ENCODE assay signal across 8 cellular contexts in the genomic region with DNA sequence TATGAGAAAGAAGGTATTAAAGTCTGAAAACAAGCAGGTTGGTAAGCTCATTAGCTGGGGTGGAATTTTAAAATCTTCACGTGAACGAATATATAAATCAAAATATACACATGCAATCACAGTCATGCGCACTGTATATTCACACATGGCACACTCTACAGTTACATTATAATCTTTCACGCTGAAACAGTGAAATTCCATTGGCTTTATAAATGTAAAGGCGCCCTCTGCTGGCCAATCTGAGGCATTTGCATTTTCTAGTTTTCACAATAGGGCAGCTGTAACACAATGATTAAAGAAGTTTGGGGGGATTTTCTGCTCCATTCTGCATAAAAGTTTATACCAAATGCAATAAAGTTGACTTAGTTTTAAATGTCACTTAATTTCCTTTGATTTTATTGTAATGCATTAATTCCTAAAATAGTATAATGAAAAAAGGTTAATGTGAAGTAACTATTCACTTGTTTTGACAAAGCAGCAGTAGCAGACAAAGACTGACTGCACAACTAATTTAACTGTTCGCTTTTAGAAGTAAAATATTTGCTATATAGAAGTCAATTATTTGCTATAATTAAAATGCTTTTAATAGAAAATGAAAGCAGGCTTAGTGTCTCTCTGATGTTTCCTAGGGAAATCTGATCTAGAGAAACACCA. TPM values are rescaled to one million over a fixed set of nuclear protein-coding genes. Genes with fewer than 3 reads are reported as not detected.
A peak's percentile ranks its signal among the peaks of the same experiment; 100 is the strongest.
DNase-seq lines count a peak whose midpoint lies in the region; ATAC-seq and FAIRE-seq lines count a peak whose summit lies in the region.

No MANE protein-coding gene starts in this region.

- H3K9me3 Mint-ChIP-seq in activated naive CD8-positive, alpha-beta T cell treated with anti-CD3 and anti-CD28 coated beads, Interleukin-2, amount 50 U/mL, for 24 hours, result no peaks in the 10 kb centered on the region

- H3K4me3 ChIP-seq in GM23248 (peak overlapping the region; percentile 22; the same call in 1 of the 2 replicates), small intestine (ENCODE audit: low read depth in 1 of 2, low read length in 2 of 2) (no peak overlapping the region)

- H3K9me2 ChIP-seq in GM23248 (ENCODE audit: insufficient read depth), result no peaks in the 10 kb centered on the region

- H3K36me3 ChIP-seq in GM23248 (ENCODE audit: low read depth) (no peaks in the 10 kb centered on the region), small intestine (ENCODE audit: control insufficient read depth in 2 of 2, insufficient read depth in 2 of 2, low read length in 2 of 2) (peaks cover 3% of the 10 kb centered on the region in 2 donors)

- no peak overlapping the region for H3K4me2 ChIP-seq in GM23248 (ENCODE audit: unreplicated experiment)

- H3K9ac ChIP-seq in GM23248, result no peak overlapping the region

- H3K4me1 ChIP-seq in GM23248 (ENCODE audit: insufficient read depth) (peaks cover 18% of the 10 kb centered on the region), small intestine (ENCODE audit: control insufficient read depth in 2 of 2, insufficient read depth in 1 of 2, low read depth in 1 of 2, low read length in 1 of 2) (no peaks in the 10 kb centered on the region)

- in situ Hi-C loops in GM23248 (cut with MboI), result loop anchor here (25.0 kb wide), 1 partner anchor 714 kb away; no protein-coding TSS in a partner anchor

- H3K4me1 Mint-ChIP-seq in activated naive CD8-positive, alpha-beta T cell treated with anti-CD3 and anti-CD28 coated beads, Interleukin-2, amount 50 U/mL, for 24 hours, result no peaks in the 10 kb centered on the region

- no peaks in the 10 kb centered on the region for H3K27me3 Mint-ChIP-seq in activated naive CD8-positive, alpha-beta T cell treated with anti-CD3 and anti-CD28 coated beads, Interleukin-2, amount 50 U/mL, for 24 hours

- peaks cover 3% of the 10 kb centered on the region for H3K36me3 Mint-ChIP-seq in activated naive CD8-positive, alpha-beta T cell treated with anti-CD3 and anti-CD28 coated beads, Interleukin-2, amount 50 U/mL, for 24 hours (ENCODE audit: low read depth)

- no peak for ATAC-seq in activated naive CD8-positive, alpha-beta T cell treated with anti-CD3 and anti-CD28 coated beads, Interleukin-2, amount 50 U/mL, for 24 hours
- peak; percentile 48 for ATAC-seq in left ventricle myocardium superior

- H3K27ac ChIP-seq in GM23248 (no peak overlapping the region), small intestine (ENCODE audit: low read depth in 1 of 2, low read length in 1 of 2) (no peak overlapping the region)

- H3K27ac Mint-ChIP-seq in activated naive CD8-positive, alpha-beta T cell treated with anti-CD3 and anti-CD28 coated beads, Interleukin-2, amount 50 U/mL, for 24 hours, result no peak overlapping the region

- H3K4me3 Mint-ChIP-seq in activated naive CD8-positive, alpha-beta T cell treated with anti-CD3 and anti-CD28 coated beads, Interleukin-2, amount 50 U/mL, for 24 hours, result no peak overlapping the region

- H3K27me3 ChIP-seq in GM23248 (replicated peaks; ENCODE audit: insufficient read depth), result no peaks in the 10 kb centered on the region
- H3K27me3 ChIP-seq in small intestine (ENCODE audit: control insufficient read depth in 2 of 2, insufficient read depth in 2 of 2, low read length in 2 of 2), result no peaks in the 10 kb centered on the region

- peak; percentile 82 for DNase-seq in ELR (ENCODE audit: low read depth)
- DNase-seq in GM23248, result peak; percentile 81
- peak; percentile 50 for DNase-seq in M059J (ENCODE audit: low read depth)
- peak; percentile 57 for DNase-seq in SK-N-DZ (ENCODE audit: low spot score)
- peak; percentile 56 for DNase-seq in activated naive CD8-positive, alpha-beta T cell treated with anti-CD3 and anti-CD28 coated beads, Interleukin-2, amount 50 U/mL, for 24 hours
- no peak for DNase-seq in left ventricle myocardium superior
- peak; percentile 58 for DNase-seq in small intestine
- DNase-seq in foreskin melanocyte, result no peak

- H3K9me3 ChIP-seq in GM23248 (ENCODE audit: low read depth), result no peaks in the 10 kb centered on the region
- H3K9me3 ChIP-seq in small intestine (ENCODE audit: control insufficient read depth, low read depth), result no peaks in the 10 kb centered on the region

- H4K20me1 ChIP-seq in GM23248 (ENCODE audit: insufficient read depth), result no peaks in the 10 kb centered on the region

- peak overlapping the region; percentile 8; the same call in 1 of the 2 replicates for H2AFZ ChIP-seq in GM23248

- H3F3A ChIP-seq in GM23248 (ENCODE audit: insufficient read depth), result peaks cover 8% of the 10 kb centered on the region; the same call in 1 of the 2 replicates

- FAIRE-seq in small intestine (lab: Jason Lieb, UNC), result peak; percentile 57

- H3K79me2 ChIP-seq in GM23248 (ENCODE audit: insufficient read depth), result no peaks in the 10 kb centered on the region

- WGBS in GM23248 (ENCODE audit: low coverage in 1 of 2, low lambda C conversion rate in 2 of 2, missing lambda C conversion rate in 2 of 2), 2 experiments, result 14 to 20% methylated on average over 6 of the region's 6 CpGs
- WGBS in small intestine, 3 donors, result 5 to 16% (median 12%) methylated on average over 6 of the region's 6 CpGs

- intact Hi-C loops in left ventricle myocardium superior (cut with micrococcal nuclease), result no loop called here

RNA-seq across cellular contexts. Expression of a gene that starts 17.2 kb away (rescaled TPM):
- total RNA-seq in GM23248 (2014; rRNA removed; shearing (Covaris generic)), result 1.6 and 2.0 TPM in 2 replicates
- polyA plus RNA-seq in GM23248 (2016; fragmentation: Nextera tagmentation; extraction: Ambion mirVana) (0.66 and 1.3 TPM in 2 replicates), small intestine (10 to 100 TPM; 11.9 to 20.8 (median 19.2) TPM)
- 70.9 and 90.2 TPM in 2 replicates for total RNA-seq in M059J (2014; rRNA removed; shearing (Covaris generic))
- polyA plus RNA-seq in SK-N-DZ (2014; cell fraction: cytosol; rRNA removed), result 1.0 TPM in 1 of 2 replicates, not detected in the other
- polyA plus RNA-seq in SK-N-DZ (2014; cell fraction: nucleus; rRNA removed), result not detected in 2 replicates
- 5.9 TPM for total RNA-seq in left ventricle myocardium superior

RNA-seq across cellular contexts. Expression of a gene that starts 42.7 kb away (rescaled TPM):
- 1.6 and 3.0 TPM in 2 replicates for total RNA-seq in GM23248 (2014; rRNA removed; shearing (Covaris generic))
- polyA plus RNA-seq in GM23248 (2016; fragmentation: Nextera tagmentation; extraction: Ambion mirVana), result 1.6 TPM in 2 replicates
- 31.4 and 51.7 TPM in 2 replicates for total RNA-seq in M059J (2014; rRNA removed; shearing (Covaris generic))
- polyA plus RNA-seq in SK-N-DZ (2014; cell fraction: cytosol; rRNA removed), result 34.8 and 46.4 TPM in 2 replicates
- 39.6 and 62.8 TPM in 2 replicates for polyA plus RNA-seq in SK-N-DZ (2014; cell fraction: nucleus; rRNA removed)
- total RNA-seq in left ventricle myocardium superior, result 9.5 TPM
- polyA plus RNA-seq in small intestine, result 10 to 100 TPM; 16.1 to 24.3 (median 23.9) TPM

RNA-seq across cellular contexts. Expression of a gene that starts 58.0 kb away (rescaled TPM):
- total RNA-seq in GM23248 (2014; rRNA removed; shearing (Covaris generic)), result 243 and 269 TPM in 2 replicates
- polyA plus RNA-seq in GM23248 (2016; fragmentation: Nextera tagmentation; extraction: Ambion mirVana) (198 and 200 TPM in 2 replicates), small intestine (under 1 TPM in 1 of 3 donors, not detected in 2; 0.78 TPM)
- 22.8 and 31.9 TPM in 2 replicates for total RNA-seq in M059J (2014; rRNA removed; shearing (Covaris generic))
- polyA plus RNA-seq in SK-N-DZ (2014; cell fraction: cytosol; rRNA removed), result not detected in 2 replicates
- not detected in 2 replicates for polyA plus RNA-seq in SK-N-DZ (2014; cell fraction: nucleus; rRNA removed)
- total RNA-seq in left ventricle myocardium superior, result 1.3 TPM

Comparison
In these comparisons a context has a peak if more than half of its experiments do, and no peak if none do; other contexts are left out.
1. DNase-seq: peak in ELR (single experiment), GM23248 (single experiment), M059J (single experiment), SK-N-DZ (single experiment), activated naive CD8-positive, alpha-beta T cell treated with anti-CD3 and anti-CD28 coated beads, Interleukin-2, amount 50 U/mL, for 24 hours (single experiment) and small intestine (single experiment); none in left ventricle myocardium superior (single experiment) and foreskin melanocyte (single experiment).
2. RNA of a gene that starts 17.2 kb away (total RNA-seq): 70.9 to 90.2 TPM in M059J; 5.9 TPM in left ventricle myocardium superior (single experiment) and 1.6 to 2.0 TPM in GM23248; every median in the first group is over 10 times any median in the second.